Comparison of ENCODE assay signal across 24 cellular contexts in the genomic region with DNA sequence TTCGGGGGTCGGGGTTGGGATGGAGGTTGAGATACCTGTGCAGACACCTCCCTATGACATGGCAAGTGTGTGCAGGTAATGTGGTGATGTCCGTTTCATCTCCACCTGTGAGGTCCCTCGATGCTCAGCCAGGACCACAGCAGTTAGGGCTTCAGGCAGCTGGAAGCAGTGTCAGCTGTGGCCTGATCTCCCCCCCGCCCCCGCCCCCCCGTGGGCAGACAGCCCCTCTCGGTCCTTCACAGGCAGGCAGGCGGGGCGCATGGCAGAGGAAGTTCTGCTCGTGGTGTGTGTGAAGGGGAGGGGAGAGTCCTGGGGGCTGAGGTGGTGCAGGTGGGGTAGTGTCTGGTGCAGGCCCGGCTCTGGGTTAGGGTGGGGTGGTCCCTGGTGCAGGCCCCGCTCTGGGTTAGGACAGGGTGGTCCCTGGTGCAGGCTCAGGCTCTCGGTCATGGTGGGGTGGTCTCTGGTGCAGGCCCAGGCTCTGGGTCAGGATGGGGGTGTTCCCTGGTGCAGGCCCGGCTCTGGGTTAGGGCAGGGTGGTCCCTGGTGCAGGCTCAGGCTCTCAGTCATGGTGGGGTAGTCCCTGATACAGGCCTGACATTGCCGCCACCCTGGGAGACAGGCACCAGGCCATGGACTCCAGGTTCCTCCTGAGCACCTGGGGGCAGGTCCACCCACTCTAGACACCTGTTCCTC.
DNase-seq lines count a peak whose midpoint lies in the region; ATAC-seq and TF ChIP-seq lines count a peak whose summit lies in the region.
"Had no signal": no experiment of that assay in that cellular context is flagged by ENCODE, and none has a peak within 500 bp of the region (broad histone marks: within the 10 kb centered on the region; RNA-seq: fewer than 3 reads in every experiment).

No MANE protein-coding gene starts in this region.

- no peaks in the 10 kb centered on the region for H3K9me3 Mint-ChIP-seq in activated CD8-positive, alpha-beta T cell treated with anti-CD3 and anti-CD28 coated beads for 36 hours
- peaks cover under 1% of the 10 kb centered on the region for H3K9me3 Mint-ChIP-seq in activated CD8-positive, alpha-beta T cell treated with anti-CD3 and anti-CD28 coated beads, Interleukin-2, amount 10 ng/mL, durations not matched to agents 7 days and 5 days (ENCODE audit: insufficient read depth)
- H3K9me3 Mint-ChIP-seq: activated B cell treated with CpG ODN at 0.5 μM for 24 hours; CD8-positive, alpha-beta memory T cell; IgD-negative memory B cell had no signal

- H3K4me3 ChIP-seq in Peyer's patch, result no peak overlapping the region
- no peak overlapping the region for H3K4me3 ChIP-seq in colonic mucosa
- H3K4me3 ChIP-seq: gastrocnemius medialis, neural progenitor cell, stomach, tibial nerve had no signal

- POLR2A ChIA-PET in activated CD8-positive, alpha-beta T cell treated with anti-CD3 and anti-CD28 coated beads for 36 hours (lab: Charles Lee), result interaction anchor here (0.9 to 1.0 kb wide), 3 partner anchors 12 to 34 kb away, joined by 3 read pairs; no protein-coding TSS in a partner anchor
- POLR2A ChIA-PET in activated CD8-positive, alpha-beta T cell treated with anti-CD3 and anti-CD28 coated beads, Interleukin-2, amount 10 ng/mL, durations not matched to agents 7 days and 5 days (lab: Charles Lee), result no interaction called here

- no peak overlapping the region for H3K4me3 Mint-ChIP-seq in activated CD8-positive, alpha-beta T cell treated with anti-CD3 and anti-CD28 coated beads for 36 hours
- H3K4me3 Mint-ChIP-seq in activated CD8-positive, alpha-beta T cell treated with anti-CD3 and anti-CD28 coated beads, Interleukin-2, amount 10 ng/mL, durations not matched to agents 7 days and 5 days, result no peak overlapping the region
- H3K4me3 Mint-ChIP-seq: activated B cell treated with CpG ODN at 0.5 μM for 24 hours, brain, IgD-negative memory B cell, neural progenitor cell had no signal

- no peaks in the 10 kb centered on the region for H3K27me3 Mint-ChIP-seq in activated CD8-positive, alpha-beta T cell treated with anti-CD3 and anti-CD28 coated beads for 36 hours
- H3K27me3 Mint-ChIP-seq in activated CD8-positive, alpha-beta T cell treated with anti-CD3 and anti-CD28 coated beads, Interleukin-2, amount 10 ng/mL, durations not matched to agents 7 days and 5 days (ENCODE audit: low read depth), result no peaks in the 10 kb centered on the region
- H3K27me3 Mint-ChIP-seq: activated B cell treated with CpG ODN at 0.5 μM for 24 hours; brain; CD8-positive, alpha-beta memory T cell; IgD-negative memory B cell had no signal

- CTCF ChIA-PET in activated CD8-positive, alpha-beta T cell treated with anti-CD3 and anti-CD28 coated beads for 36 hours (lab: Charles Lee), result no interaction called here
- CTCF ChIA-PET in activated CD8-positive, alpha-beta T cell treated with anti-CD3 and anti-CD28 coated beads, Interleukin-2, amount 10 ng/mL, durations not matched to agents 7 days and 5 days (lab: Charles Lee), result no interaction called here

- no peak overlapping the region for H3K27ac ChIP-seq in Peyer's patch
- H3K27ac ChIP-seq in colonic mucosa, result no peak overlapping the region
- H3K27ac ChIP-seq: 22Rv1, gastrocnemius medialis, neural progenitor cell, stomach, tibial nerve had no signal

- TF ChIP-seq POLR2A in Peyer's patch (IDR thresholded peaks at IDR 0.05), result no peak

- peaks cover 12% of the 10 kb centered on the region for H3K4me1 Mint-ChIP-seq in activated CD8-positive, alpha-beta T cell treated with anti-CD3 and anti-CD28 coated beads for 36 hours (ENCODE audit: low read depth)
- H3K4me1 Mint-ChIP-seq in activated CD8-positive, alpha-beta T cell treated with anti-CD3 and anti-CD28 coated beads, Interleukin-2, amount 10 ng/mL, durations not matched to agents 7 days and 5 days (ENCODE audit: low read depth), result peaks cover 12% of the 10 kb centered on the region

- intact Hi-C loops in activated CD8-positive, alpha-beta T cell treated with anti-CD3 and anti-CD28 coated beads for 36 hours (cut with micrococcal nuclease), result no loop called here
- intact Hi-C loops in left ventricle myocardium superior (cut with micrococcal nuclease), result no loop called here
- intact Hi-C loops in sciatic nerve (cut with DNase I), result no loop called here
- intact Hi-C loops in colonic mucosa (cut with DNase I), result no loop called here

- TF ChIP-seq CTCF in activated CD8-positive, alpha-beta T cell treated with anti-CD3 and anti-CD28 coated beads for 36 hours (IDR thresholded peaks at IDR 0.05), result no peak
- TF ChIP-seq CTCF in Peyer's patch (IDR thresholded peaks at IDR 0.05), result no peak
- TF ChIP-seq CTCF in colonic mucosa (IDR thresholded peaks at IDR 0.05), result no peak

- H3K36me3 Mint-ChIP-seq in activated CD8-positive, alpha-beta T cell treated with anti-CD3 and anti-CD28 coated beads for 36 hours (ENCODE audit: low read depth), result peaks cover 24% of the 10 kb centered on the region
- H3K36me3 Mint-ChIP-seq in activated CD8-positive, alpha-beta T cell treated with anti-CD3 and anti-CD28 coated beads, Interleukin-2, amount 10 ng/mL, durations not matched to agents 7 days and 5 days (ENCODE audit: low read depth), result peaks cover 2% of the 10 kb centered on the region
- H3K36me3 Mint-ChIP-seq: neural progenitor cell had no signal

- H3K9me3 ChIP-seq in Peyer's patch, result no peaks in the 10 kb centered on the region
- no peaks in the 10 kb centered on the region for H3K9me3 ChIP-seq in colonic mucosa
- H3K9me3 ChIP-seq: gastrocnemius medialis, stomach, tibial nerve had no signal

- H3K36me3 ChIP-seq in Peyer's patch (peaks cover 0 to 17% (median 0%) of the 10 kb centered on the region in 3 donors), colonic mucosa (no peaks in the 10 kb centered on the region)
- H3K36me3 ChIP-seq: neural progenitor cell had no signal

- DNase-seq in activated CD8-positive, alpha-beta T cell treated with anti-CD3 and anti-CD28 coated beads for 36 hours, result peak; percentile 1
- no peak for DNase-seq in activated CD8-positive, alpha-beta T cell treated with anti-CD3 and anti-CD28 coated beads, Interleukin-2, amount 10 ng/mL, durations not matched to agents 7 days and 5 days
- DNase-seq in Peyer's patch (peak in 2 of 3 donors; percentile 33 to 44), left ventricle myocardium superior (peak; percentile 20), sciatic nerve (ENCODE audit: low spot score) (peak; percentile 54), colonic mucosa (no peak)
- no peak for DNase-seq in stimulated activated CD4-positive, alpha-beta T cell treated with anti-CD3 and anti-CD28 coated beads, Interleukin-12 subunit alpha, Interleukin-12 subunit beta, amount 100 ng/mL, for 4 hours
- DNase-seq in stimulated activated CD4-positive, alpha-beta T cell treated with anti-CD3 and anti-CD28 coated beads, Interleukin-15, amount 100 ng/mL, for 24 hours, result no peak
- DNase-seq: activated B cell treated with CpG ODN at 0.5 μM for 24 hours; activated effector memory CD4-positive, alpha-beta T cell treated with anti-CD3 and anti-CD28 coated beads, Interleukin-2, amount 50 U/mL, for 16 hours; DMS153; gastrocnemius medialis; NCI-H1105 treated with DMSO at 0.1 percent for 48 hours; NCI-H2081; NCI-H226; SHP77 treated with DMSO at 0.1 percent for 48 hours; stomach; SW 1271 had no signal

- no peak overlapping the region for H3K27ac Mint-ChIP-seq in activated CD8-positive, alpha-beta T cell treated with anti-CD3 and anti-CD28 coated beads for 36 hours
- H3K27ac Mint-ChIP-seq in activated CD8-positive, alpha-beta T cell treated with anti-CD3 and anti-CD28 coated beads, Interleukin-2, amount 10 ng/mL, durations not matched to agents 7 days and 5 days, result no peak overlapping the region
- H3K27ac Mint-ChIP-seq: IgD-negative memory B cell had no signal

- ATAC-seq in activated CD8-positive, alpha-beta T cell treated with anti-CD3 and anti-CD28 coated beads for 36 hours, result no peak
- no peak for ATAC-seq in activated CD8-positive, alpha-beta T cell treated with anti-CD3 and anti-CD28 coated beads, Interleukin-2, amount 10 ng/mL, durations not matched to agents 7 days and 5 days
- no peak for ATAC-seq in left ventricle myocardium superior
- no peak for ATAC-seq in sciatic nerve
- ATAC-seq: gastrocnemius medialis had no signal

- H3K27me3 ChIP-seq in Peyer's patch, result no peaks in the 10 kb centered on the region
- H3K27me3 ChIP-seq in colonic mucosa, result no peaks in the 10 kb centered on the region
- H3K27me3 ChIP-seq: gastrocnemius medialis, neural progenitor cell, stomach, tibial nerve had no signal

- H3K9ac ChIP-seq in colonic mucosa (ENCODE audit: low read depth in 2 of 2, low read length in 2 of 2), result no peak overlapping the region
- H3K9ac ChIP-seq: neural progenitor cell had no signal

- H3K4me1 ChIP-seq in Peyer's patch (no peaks in the 10 kb centered on the region), colonic mucosa (no peaks in the 10 kb centered on the region)
- H3K4me1 ChIP-seq: neural progenitor cell had no signal

Comparison
In these comparisons a context has a peak if more than half of its experiments do, and no peak if none do; other contexts are left out.
1. DNase-seq: peak in activated CD8-positive, alpha-beta T cell treated with anti-CD3 and anti-CD28 coated beads for 36 hours (single experiment), Peyer's patch (2 of 3), left ventricle myocardium superior (single experiment) and sciatic nerve (single experiment); none in activated CD8-positive, alpha-beta T cell treated with anti-CD3 and anti-CD28 coated beads, Interleukin-2, amount 10 ng/mL, durations not matched to agents 7 days and 5 days (single experiment), stimulated activated CD4-positive, alpha-beta T cell treated with anti-CD3 and anti-CD28 coated beads, Interleukin-12 subunit alpha, Interleukin-12 subunit beta, amount 100 ng/mL, for 4 hours (single experiment), colonic mucosa (single experiment) and stimulated activated CD4-positive, alpha-beta T cell treated with anti-CD3 and anti-CD28 coated beads, Interleukin-15, amount 100 ng/mL, for 24 hours (single experiment).